ENCODE assay signal across 9 cellular contexts in genomic region chr2:130756041-130756720, GRCh38. TPM values are rescaled to one million over a fixed set of nuclear protein-coding genes. Genes with fewer than 3 reads are reported as not detected.
DNase-seq lines count a peak whose midpoint lies in the region; ATAC-seq, FAIRE-seq and TF ChIP-seq lines count a peak whose summit lies in the region.
"Had no signal": no experiment of that assay in that cellular context is flagged by ENCODE, and none has a peak within 500 bp of the region (broad histone marks: within the 10 kb centered on the region; RNA-seq: fewer than 3 reads in every experiment).

No MANE protein-coding gene starts in this region.

- H2AFZ ChIP-seq in astrocyte (ENCODE audit: low read depth, low read length) = no peak overlapping the region

- WGBS in testis, 2 donors = 1% methylated on average over 38 of the region's 77 CpGs; no CpG with 5 or more reads in 1 of the 2 donors

- no peak overlapping the region for H3K27ac Mint-ChIP-seq in astrocyte (ENCODE audit: unreplicated experiment)

- H3K9me3 ChIP-seq in astrocyte (ENCODE audit: insufficient read depth, low read depth, low read length) (no peaks in the 10 kb centered on the region), testis (no peaks in the 10 kb centered on the region)

- H3K36me3 Mint-ChIP-seq in astrocyte (ENCODE audit: low read depth, unreplicated experiment) = no peaks in the 10 kb centered on the region

- H3K79me2 ChIP-seq in astrocyte (ENCODE audit: insufficient read depth, low read length) = no peaks in the 10 kb centered on the region

- H3K27me3 ChIP-seq in astrocyte (ENCODE audit: insufficient read depth, low read length) (peaks cover 14% of the 10 kb centered on the region), testis (no peaks in the 10 kb centered on the region)

- POLR2A ChIA-PET in GM10248 (lab: Yijun Ruan, JAX) = no interaction called here

- no peaks in the 10 kb centered on the region for H3K9me3 Mint-ChIP-seq in astrocyte (ENCODE audit: unreplicated experiment)

- TF ChIP-seq CTCF in GM10248 (IDR thresholded peaks at IDR 0.05; ENCODE audit: control extremely low read depth, extremely low read depth, low read depth, missing control alignments) (no peak), astrocyte (IDR thresholded peaks at IDR 0.05; ENCODE audit: insufficient read depth, low read depth, low read length) (no peak), testis (IDR thresholded peaks at IDR 0.05) (no peak)

- intact Hi-C loops in testis (cut with DNase I; ENCODE audit: low total_unique reads) = no loop called here

- H3K4me1 ChIP-seq in astrocyte (ENCODE audit: insufficient read depth, low read length) (no peaks in the 10 kb centered on the region), testis (no peaks in the 10 kb centered on the region)

- no peak overlapping the region for H3K4me3 ChIP-seq in astrocyte (ENCODE audit: insufficient read depth, low read depth, low read length)
- peak overlapping the region; percentile 39 to 53 for H3K4me3 ChIP-seq in testis

- DNase-seq in GM10248 (ENCODE audit: extremely low spot score) (peak; percentile 64), HPDE6-E6E7 (ENCODE audit: extremely low spot score) (peak; percentile 41), astrocyte (ENCODE audit: low read depth) (no peak), iPS-NIHi7 (ENCODE audit: extremely low spot score) (peak; percentile 88), testis (peak; percentile 14), COR-L47 (lab: John Stamatoyannopoulos, UW) (no peak)

- ATAC-seq in GM21619 (IDR thresholded peaks at IDR 0.05; ENCODE audit: unreplicated experiment) (no peak), HG02610 (IDR thresholded peaks at IDR 0.05; ENCODE audit: unreplicated experiment) (no peak)

- H3K36me3 ChIP-seq in astrocyte (ENCODE audit: insufficient read depth, low read length) (no peaks in the 10 kb centered on the region), testis (ENCODE audit: low read depth, missing control alignments) (no peaks in the 10 kb centered on the region)

- CTCF ChIA-PET in GM10248 (lab: Yijun Ruan, JAX) = no interaction called here

- H4K20me1 ChIP-seq in astrocyte (ENCODE audit: insufficient read depth, low read length) = no peaks in the 10 kb centered on the region

- no peak overlapping the region for H3K27ac ChIP-seq in astrocyte (ENCODE audit: low read depth, low read length)
- H3K27ac ChIP-seq in testis = no peak overlapping the region

- no peak for TF ChIP-seq POLR2A in testis (IDR thresholded peaks at IDR 0.05)

- no peak overlapping the region for H3K9ac ChIP-seq in astrocyte (ENCODE audit: low read length)

- H3K4me1 Mint-ChIP-seq in astrocyte (ENCODE audit: low read depth, unreplicated experiment) = peaks cover 2% of the 10 kb centered on the region

- peak overlapping the region; percentile 69 for H3K4me3 Mint-ChIP-seq in astrocyte (ENCODE audit: unreplicated experiment)

- H3K4me2 ChIP-seq in astrocyte (ENCODE audit: low read length) = peak overlapping the region; percentile 76

- H3K27me3 Mint-ChIP-seq in astrocyte (ENCODE audit: low read depth, unreplicated experiment) = peaks cover 66% of the 10 kb centered on the region

- FAIRE-seq in astrocyte (lab: Jason Lieb, UNC) = no peak

RNA-seq across cellular contexts. Expression of gene AMER3, which starts 0.8 kb away (rescaled TPM):
- total RNA-seq in astrocyte (0.07 TPM in 1 of 2 replicates, not detected in the other), testis (1 to 10 TPM; 3.0 to 3.5 TPM)
- polyA plus RNA-seq in testis (ENCODE audit: insufficient read depth, low read depth, low replicate concordance) = 0.99 TPM
- total RNA-seq: fibroblast of villous mesenchyme had no signal

RNA-seq across cellular contexts. Expression of gene GPR148, which starts 27.3 kb away (rescaled TPM):
- total RNA-seq in astrocyte = not detected in 2 replicates
- under 1 TPM; 0.68 to 0.79 TPM for total RNA-seq in testis
- polyA plus RNA-seq in testis (ENCODE audit: insufficient read depth, low read depth, low replicate concordance) = not detected
- total RNA-seq: fibroblast of villous mesenchyme had no signal

Comparison
In these comparisons a context has a peak if more than half of its experiments do, and no peak if none do; other contexts are left out.
1. DNase-seq: peak in GM10248 (single experiment), HPDE6-E6E7 (single experiment), iPS-NIHi7 (single experiment) and testis (single experiment); none in astrocyte (single experiment) and COR-L47 (single experiment).